1 cellular context compared by ENCODE assay signal in genomic region chr11:34203377-34203801, GRCh38.
TF ChIP-seq lines count a peak whose summit lies in the region.

No MANE protein-coding gene starts in this region.

TF ChIP-seq in GM23338, 12 proteins besides CTCF, POLR2A, EP300 and RAD21 (continued from another document):
- TF ChIP-seq REST (IDR thresholded peaks at IDR 0.05; ENCODE audit: unreplicated experiment) (no peak), ZNF462 (CRISPR knock-in tag; IDR thresholded peaks at IDR 0.05) (no peak), ZNF114 (CRISPR knock-in tag; IDR thresholded peaks at IDR 0.05) (no peak)
